Comparison of ENCODE assay signal across 18 cellular contexts in genomic region chr11:1891831-1892115, GRCh38. TPM values are rescaled to one million over a fixed set of nuclear protein-coding genes. Genes with fewer than 3 reads are reported as not detected.
DNase-seq lines count a peak whose midpoint lies in the region; ATAC-seq and TF ChIP-seq lines count a peak whose summit lies in the region.
"Had no signal": no experiment of that assay in that cellular context is flagged by ENCODE, and none has a peak within 500 bp of the region (broad histone marks: within the 10 kb centered on the region; RNA-seq: fewer than 3 reads in every experiment).

PRR33 (minus strand) TSS chr11:1891895; CDS start chr11:1890584, 1,311 bp downstream.

- H3K27ac Mint-ChIP-seq in activated naive CD4-positive, alpha-beta T cell treated with anti-CD3 and anti-CD28 coated beads for 36 hours = peak within 1 kb of the TSS; percentile 39
- peak within 1 kb of the TSS; percentile 76 to 94 (median 94) for H3K27ac Mint-ChIP-seq in immature natural killer cell

- peaks cover 0 to 8% (median 0%) of the 10 kb centered on the region in 7 donors for H3K27me3 ChIP-seq in spleen (replicated peaks in 1 of 7)
- no peaks in the 10 kb centered on the region for H3K27me3 ChIP-seq in testis
- H3K27me3 ChIP-seq: colonic mucosa, uterus had no signal

- no peaks in the 10 kb centered on the region for H4K20me1 ChIP-seq in OCI-LY7 (ENCODE audit: insufficient read depth, low read length)

- no peaks in the 10 kb centered on the region for H3K79me2 ChIP-seq in OCI-LY7 (ENCODE audit: insufficient read depth, low read depth, low read length)

- POLR2A ChIA-PET in OCI-LY7 (lab: Charles Lee) = no interaction called here

- 47 to 82% (median 66%) methylated on average over 6 to 7 of the region's 7 CpGs for WGBS in spleen, 5 donors
- WGBS in testis, 2 donors = 93 to 95% methylated on average over 7 of the region's 7 CpGs

- TF ChIP-seq CTCF in OCI-LY7 (conservative IDR thresholded peaks at IDR 0.05; ENCODE audit: low read length) (no peak), spleen (IDR thresholded peaks at IDR 0.05 in 8 of 11, conservative IDR thresholded peaks at IDR 0.05 in 3 of 11) (no peak), testis (IDR thresholded peaks at IDR 0.05) (no peak)

- no peak within 1 kb of the TSS for H3K4me2 ChIP-seq in OCI-LY7 (ENCODE audit: low read length)
- H3K4me2 ChIP-seq: smooth muscle cell had no signal

- H3K4me1 Mint-ChIP-seq in activated naive CD4-positive, alpha-beta T cell treated with anti-CD3 and anti-CD28 coated beads for 36 hours (ENCODE audit: low read depth) = peaks cover 23% of the 10 kb centered on the region
- H3K4me1 Mint-ChIP-seq in immature natural killer cell = peaks cover 61 to 63% of the 10 kb centered on the region in 2 donors

- CTCF ChIA-PET in activated naive CD4-positive, alpha-beta T cell treated with anti-CD3 and anti-CD28 coated beads for 36 hours (lab: Charles Lee) = interaction anchor here (0.9 to 2.0 kb wide), 3 partner anchors 9 to 197 kb away, joined by 3 to 11 read pairs (median 9); no protein-coding TSS in a partner anchor
- CTCF ChIA-PET in OCI-LY7 (lab: Charles Lee; ENCODE audit: unreplicated experiment) = no interaction called here

- H3K4me3 Mint-ChIP-seq in activated naive CD4-positive, alpha-beta T cell treated with anti-CD3 and anti-CD28 coated beads for 36 hours = peak within 1 kb of the TSS; percentile 79
- H3K4me3 Mint-ChIP-seq in immature natural killer cell = peak within 1 kb of the TSS; percentile 74 to 83 (median 80)

- H3K36me3 Mint-ChIP-seq in activated naive CD4-positive, alpha-beta T cell treated with anti-CD3 and anti-CD28 coated beads for 36 hours (ENCODE audit: low read depth) = peaks cover 6% of the 10 kb centered on the region
- H3K36me3 Mint-ChIP-seq in immature natural killer cell = peaks cover 0 to 12% (median 0%) of the 10 kb centered on the region in 3 donors

- H3K9me3 ChIP-seq in OCI-LY7 (ENCODE audit: low read length) (no peaks in the 10 kb centered on the region), spleen (no peaks in the 10 kb centered on the region), testis (no peaks in the 10 kb centered on the region)
- H3K9me3 ChIP-seq: colonic mucosa, uterus had no signal

- H3K4me1 ChIP-seq in OCI-LY7 (ENCODE audit: insufficient read depth, low read length, poor library complexity, severe bottlenecking) = no peaks in the 10 kb centered on the region
- H3K4me1 ChIP-seq in spleen = peaks cover 5 to 58% (median 44%) of the 10 kb centered on the region in 6 donors
- no peaks in the 10 kb centered on the region for H3K4me1 ChIP-seq in testis
- H3K4me1 ChIP-seq: colonic mucosa, uterus had no signal

- H2AFZ ChIP-seq in OCI-LY7 (ENCODE audit: low read length) = no peak within 1 kb of the TSS

- H3K9me3 Mint-ChIP-seq in activated naive CD4-positive, alpha-beta T cell treated with anti-CD3 and anti-CD28 coated beads for 36 hours = no peaks in the 10 kb centered on the region
- no peaks in the 10 kb centered on the region for H3K9me3 Mint-ChIP-seq in immature natural killer cell

- intact Hi-C loops in activated naive CD4-positive, alpha-beta T cell treated with anti-CD3 and anti-CD28 coated beads for 36 hours (cut with micrococcal nuclease) = loop anchor here (2.0 kb wide), 1 partner anchor 39 kb away; the partner anchor contains the start of gene LSP1
- intact Hi-C loops in OCI-LY7 (cut with micrococcal nuclease; ENCODE audit: unreplicated experiment) (loop anchor here (10.0 kb wide), 1 partner anchor 53 kb away; the partner anchor contains the start of gene MRPL23), spleen (cut with DNase I; ENCODE audit: low total_unique reads) (no loop called here), testis (cut with DNase I; ENCODE audit: low total_unique reads) (no loop called here)

- ATAC-seq in GM21381 (IDR thresholded peaks at IDR 0.05; ENCODE audit: unreplicated experiment) = no peak

- H3K36me3 ChIP-seq in OCI-LY7 (ENCODE audit: insufficient read depth, low read length) = peaks cover 14% of the 10 kb centered on the region; the same call in 1 of the 2 replicates
- peaks cover 0 to 49% (median 26%) of the 10 kb centered on the region in 6 donors for H3K36me3 ChIP-seq in spleen
- no peaks in the 10 kb centered on the region for H3K36me3 ChIP-seq in testis (ENCODE audit: low read depth, missing control alignments)
- H3K36me3 ChIP-seq: colonic mucosa, uterus had no signal

- H3K9me2 ChIP-seq in OCI-LY7 (ENCODE audit: insufficient read depth, low read length) = no peaks in the 10 kb centered on the region

- H3K4me3 ChIP-seq in OCI-LY7 (ENCODE audit: low read depth, low read length, poor library complexity, severe bottlenecking) (no peak within 1 kb of the TSS), spleen (peak within 1 kb of the TSS in 1 of 8 donors; percentile 5), testis (no peak within 1 kb of the TSS)
- H3K4me3 ChIP-seq: colonic mucosa, smooth muscle cell, uterus had no signal

- TF ChIP-seq POLR2A in spleen (IDR thresholded peaks at IDR 0.05) = no peak
- TF ChIP-seq POLR2A in testis (IDR thresholded peaks at IDR 0.05) = no peak

- H3K27me3 Mint-ChIP-seq in activated naive CD4-positive, alpha-beta T cell treated with anti-CD3 and anti-CD28 coated beads for 36 hours (ENCODE audit: low read depth) = no peaks in the 10 kb centered on the region
- peaks cover 11 to 28% (median 17%) of the 10 kb centered on the region in 3 donors for H3K27me3 Mint-ChIP-seq in immature natural killer cell (ENCODE audit: low read depth in 3 of 3)

- no peak for DNase-seq in activated naive CD4-positive, alpha-beta T cell treated with anti-CD3 and anti-CD28 coated beads for 36 hours
- DNase-seq in activated naive CD4-positive, alpha-beta T cell treated with Interleukin-2 at 50 U/mL for 16 hours = no peak
- no peak for DNase-seq in OCI-LY7 (ENCODE audit: low spot score)
- DNase-seq in immature natural killer cell = no peak
- DNase-seq in spleen = no peak
- DNase-seq in GDM1 (lab: John Stamatoyannopoulos, UW) = no peak
- DNase-seq in testis = no peak
- DNase-seq: colonic mucosa, MV-4-11, SW 1271 had no signal

- H3K27ac ChIP-seq in OCI-LY7 (ENCODE audit: low read depth, low read length, poor library complexity, severe bottlenecking) (no peak within 1 kb of the TSS), spleen (peak within 1 kb of the TSS in 5 of 8 donors; percentile 5 to 79 (median 71)), testis (no peak within 1 kb of the TSS)
- H3K27ac ChIP-seq: colonic mucosa, epithelial cell of prostate had no signal

- BruUV-seq in OCI-LY7 (replicated peaks; lab: Mats Ljungman, UMichigan) = TSS peak; percentile 97

RNA-seq across cellular contexts. Expression of gene PRR33, which starts in this region (rescaled TPM):
- under 1 TPM; 0.07 to 0.12 TPM for total RNA-seq in activated naive CD4-positive, alpha-beta T cell treated with anti-CD3 and anti-CD28 coated beads for 36 hours
- total RNA-seq in OCI-LY7 (2014; rRNA removed; shearing (Covaris generic)) = not detected in 2 replicates
- total RNA-seq in OCI-LY7 (2022) (not detected in 2 replicates), spleen (not detected), testis (under 1 TPM in 1 of 2 donors, not detected in 1; 0.06 TPM)
- polyA plus RNA-seq in immature natural killer cell (under 1 TPM in 1 of 3 donors, not detected in 2; 0.35 TPM), spleen (under 1 TPM; 0.03 to 0.64 (median 0.20) TPM), testis (ENCODE audit: insufficient read depth, low read depth, low replicate concordance) (not detected)
- total RNA-seq: astrocyte, colonic mucosa, glomerular endothelial cell, mesenteric fat pad, osteocyte, smooth muscle cell, uterus had no signal
- polyA plus RNA-seq: smooth muscle cell had no signal

Comparison
In these comparisons a context has a peak if more than half of its experiments do, and no peak if none do; other contexts are left out.
1. H3K27ac ChIP-seq: peak in spleen (5 of 8); none in OCI-LY7 (single experiment) and testis (0 of 2).
2. intact Hi-C loops: an anchor here in activated naive CD4-positive, alpha-beta T cell treated with anti-CD3 and anti-CD28 coated beads for 36 hours (2.0 kb wide) and OCI-LY7 (10.0 kb wide); none called in spleen and testis.